In the genomic region with DNA sequence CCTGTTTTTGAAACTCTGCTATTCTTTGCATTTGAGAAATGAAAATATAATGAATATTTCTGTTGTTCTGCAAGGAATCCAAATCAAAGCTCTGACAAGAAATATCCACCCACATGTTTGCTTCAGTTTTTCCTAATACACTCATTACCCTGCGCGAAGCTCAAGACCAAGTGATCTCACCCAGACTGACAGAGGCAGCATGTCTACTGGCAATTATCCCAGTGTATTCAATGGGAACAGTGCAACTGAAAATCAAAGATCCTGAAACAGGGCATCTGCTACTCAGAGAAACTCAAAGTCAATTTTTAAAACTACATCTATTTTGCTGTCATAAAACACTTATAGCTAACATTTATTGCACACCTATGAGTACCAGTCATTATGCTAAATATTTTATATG, we compare ENCODE assay signal across 14 cellular contexts.
"Had no signal": no experiment of that assay in that cellular context is flagged by ENCODE, and none has a peak within 500 bp of the region (broad histone marks: within the 10 kb centered on the region; RNA-seq: fewer than 3 reads in every experiment).

No MANE protein-coding gene starts in this region.

- H3K79me2 ChIP-seq: hepatocyte had no signal

- H3K4me2 ChIP-seq: hepatocyte had no signal

- H3K4me1 ChIP-seq: right lobe of liver had no signal

- H3K27me3 Mint-ChIP-seq: naive thymus-derived CD4-positive, alpha-beta T cell had no signal

- H3K27me3 ChIP-seq: hepatocyte, neutrophil, right lobe of liver had no signal

- H3K4me3 Mint-ChIP-seq: naive thymus-derived CD4-positive, alpha-beta T cell; type B pancreatic cell had no signal

- H3K9me3 Mint-ChIP-seq: type B pancreatic cell had no signal

- H3K36me3 Mint-ChIP-seq: naive thymus-derived CD4-positive, alpha-beta T cell; type B pancreatic cell had no signal

- H3K9me3 ChIP-seq: mucosa of descending colon, neutrophil, right lobe of liver had no signal

- DNase-seq: activated CD4-positive, alpha-beta T cell treated with anti-CD3 and anti-CD28 coated beads, Interleukin-2, amount 50 U/mL, for 1 hour; activated CD8-positive, alpha-beta memory T cell treated with anti-CD3 and anti-CD28 coated beads for 24 hours; activated naive CD4-positive, alpha-beta T cell treated with Interleukin-2 at 50 U/mL for 16 hours; aorta; erythroblast; islet precursor cell; mammary epithelial cell; mucosa of descending colon; naive thymus-derived CD4-positive, alpha-beta T cell; right lobe of liver; stimulated activated naive CD8-positive, alpha-beta T cell treated with anti-CD3 and anti-CD28 coated beads, Interleukin-15, Interleukin-2, amounts not matched to agents 100 U/mL and 50 U/mL, for 24 hours had no signal

- H3K27ac ChIP-seq: hepatocyte, neutrophil, right lobe of liver had no signal

- H3K4me3 ChIP-seq: hepatocyte, mucosa of descending colon, right lobe of liver had no signal

- H2AFZ ChIP-seq: hepatocyte had no signal

- H3K36me3 ChIP-seq: neutrophil, right lobe of liver had no signal

- H3K4me1 Mint-ChIP-seq: naive thymus-derived CD4-positive, alpha-beta T cell had no signal

- H3K27ac Mint-ChIP-seq: naive thymus-derived CD4-positive, alpha-beta T cell; type B pancreatic cell had no signal
